In genomic region chr3:140545756-140546155, GRCh38 we compare ENCODE assay signal across 20 cellular contexts.
A peak's percentile ranks its signal among the peaks of the same experiment; 100 is the strongest.
DNase-seq lines count a peak whose midpoint lies in the region; ATAC-seq and TF ChIP-seq lines count a peak whose summit lies in the region.
"Had no signal": no experiment of that assay in that cellular context is flagged by ENCODE, and none has a peak within 500 bp of the region (broad histone marks: within the 10 kb centered on the region; RNA-seq: fewer than 3 reads in every experiment).

No MANE protein-coding gene starts in this region.

- H3K9me3 ChIP-seq in PC-9 (ENCODE audit: insufficient read depth, low read depth), result no peaks in the 10 kb centered on the region
- H3K9me3 ChIP-seq: gastroesophageal sphincter, tibial nerve had no signal

- H3K4me2 ChIP-seq in PC-9, result no peak overlapping the region

- POLR2A ChIA-PET in PC-9 (lab: Charles Lee; ENCODE audit: unreplicated experiment), result interaction anchor here (0.6 kb wide), 1 partner anchor 16 kb away, joined by 6 read pairs; no protein-coding TSS in a partner anchor

- H3K36me3 ChIP-seq in PC-9 (ENCODE audit: low read depth), result no peaks in the 10 kb centered on the region
- H3K36me3 ChIP-seq: gastroesophageal sphincter, tibial nerve had no signal

- intact Hi-C loops in PC-9 (cut with micrococcal nuclease; ENCODE audit: unreplicated experiment) (no loop called here), sciatic nerve (cut with DNase I) (no loop called here)

- no peak overlapping the region for H2AFZ ChIP-seq in PC-9

- H3F3A ChIP-seq in PC-9 (ENCODE audit: insufficient read depth, low read depth), result 0 out of 2 replicates have a peak, but pooled peaks cover 7% of the 10 kb centered on the region

- DNase-seq in DMS79 treated with DMSO at 0.1 percent for 48 hours (lab: John Stamatoyannopoulos, UW) (peak; percentile 54), PC-9 (peak; percentile 38 to 48), fibroblast of gingiva (ENCODE audit: low read depth) (peak; percentile 5), sciatic nerve (ENCODE audit: low spot score) (no peak), NCI-H82 (lab: John Stamatoyannopoulos, UW) (no peak)
- DNase-seq: activated CD4-positive, alpha-beta T cell treated with anti-CD3 and anti-CD28 coated beads for 48 hours; activated CD8-positive, alpha-beta memory T cell treated with anti-CD3 and anti-CD28 coated beads, Interleukin-2, amount 10 ng/mL, durations not matched to agents 7 days and 5 days; cortex of kidney; GOT3; left colon; NCI-H187 treated with DMSO at 0.1 percent for 48 hours; NCI-H524; posterior cingulate gyrus; SHP77 treated with DMSO at 0.1 percent for 48 hours; stimulated activated naive CD4-positive, alpha-beta T cell had no signal

- BruUV-seq in PC-9 (replicated peaks; lab: Mats Ljungman, UMichigan), result no TSS peak

- CTCF ChIA-PET in PC-9 (lab: Charles Lee), result no interaction called here

- no peak overlapping the region for H3K27ac ChIP-seq in PC-9
- H3K27ac ChIP-seq: gastroesophageal sphincter had no signal

- ATAC-seq in sciatic nerve (peak; percentile 65), GM19452 (IDR thresholded peaks at IDR 0.05; ENCODE audit: unreplicated experiment) (no peak), GM21717 (IDR thresholded peaks at IDR 0.05; ENCODE audit: unreplicated experiment) (no peak)
- ATAC-seq: activated CD8-positive, alpha-beta memory T cell treated with anti-CD3 and anti-CD28 coated beads, Interleukin-2, amount 10 ng/mL, durations not matched to agents 7 days and 5 days; left colon; natural killer cell treated with Interleukin-12 subunit alpha and Interleukin-12 subunit beta and Interleukin-15 and Interleukin-18, amount 100 ng/mL, for 72 hours had no signal

- no peaks in the 10 kb centered on the region for H3K27me3 ChIP-seq in PC-9 (ENCODE audit: insufficient read depth, low read depth)
- H3K27me3 ChIP-seq: gastroesophageal sphincter, tibial nerve had no signal

- H3K79me2 ChIP-seq in PC-9 (ENCODE audit: low read depth), result no peaks in the 10 kb centered on the region

- H4K20me1 ChIP-seq in PC-9 (ENCODE audit: insufficient read depth), result no peaks in the 10 kb centered on the region

- no peak overlapping the region for H3K4me3 ChIP-seq in PC-9
- H3K4me3 ChIP-seq: gastroesophageal sphincter, tibial nerve had no signal

- peaks cover 19% of the 10 kb centered on the region for H3K4me1 ChIP-seq in PC-9 (replicated peaks; ENCODE audit: insufficient read depth)

- no peaks in the 10 kb centered on the region for H3K9me2 ChIP-seq in PC-9 (ENCODE audit: insufficient read depth)

- no peak for TF ChIP-seq CTCF in PC-9 (conservative IDR thresholded peaks at IDR 0.05)

Comparison
In these comparisons a context has a peak if more than half of its experiments do, and no peak if none do; other contexts are left out.
1. DNase-seq: peak in DMS79 treated with DMSO at 0.1 percent for 48 hours (single experiment), PC-9 (2 of 2) and fibroblast of gingiva (single experiment); none in sciatic nerve (single experiment) and NCI-H82 (single experiment).